In the genomic region with DNA sequence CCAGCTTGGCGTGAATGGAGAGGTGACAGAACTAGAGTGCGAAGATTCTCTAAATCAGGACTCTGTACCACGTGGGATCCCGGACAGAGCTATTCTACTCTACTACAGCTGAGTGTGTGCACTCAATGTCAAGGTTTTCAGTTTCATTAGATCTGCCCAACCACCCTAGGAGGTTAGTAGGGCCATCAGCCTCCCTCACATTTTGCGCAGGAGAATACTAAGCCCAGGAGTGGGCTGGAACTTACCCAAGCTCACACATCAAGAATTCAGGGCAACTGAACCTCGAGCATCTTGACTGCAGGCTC, we compare ENCODE assay signal across 17 cellular contexts.
"Had no signal": no experiment of that assay in that cellular context is flagged by ENCODE, and none has a peak within 500 bp of the region (broad histone marks: within the 10 kb centered on the region; RNA-seq: fewer than 3 reads in every experiment).

No MANE protein-coding gene starts in this region.

- H3K36me3 ChIP-seq: adrenal gland, spleen, upper lobe of right lung had no signal

- H3K4me2 ChIP-seq: hepatocyte had no signal

- H3K27me3 ChIP-seq: adrenal gland, hepatocyte, upper lobe of right lung had no signal

- H3K27ac Mint-ChIP-seq: activated B cell treated with CpG ODN at 0.5 μM for 24 hours; activated CD8-positive, alpha-beta T cell treated with anti-CD3 and anti-CD28 coated beads for 36 hours; activated naive CD4-positive, alpha-beta T cell treated with anti-CD3 and anti-CD28 coated beads, Interleukin-2, amount 50 U/mL, for 72 hours; effector memory CD8-positive, alpha-beta T cell; natural killer cell; stimulated activated naive B cell treated with anti-CD40 and anti-IgM and Interleukin-4, amounts not matched to agents 10 μg/mL and 1 μg/mL and 100 μg/mL, for 72 hours; T-cell had no signal

- H3K27ac ChIP-seq: adrenal gland, foreskin keratinocyte, spleen, upper lobe of right lung had no signal

- H3K9me3 ChIP-seq: adrenal gland, spleen, upper lobe of right lung had no signal

- H3K4me1 Mint-ChIP-seq: natural killer cell; stimulated activated naive B cell treated with anti-CD40 and anti-IgM and Interleukin-4, amounts not matched to agents 10 μg/mL and 1 μg/mL and 100 μg/mL, for 72 hours; T-cell had no signal

- H2AFZ ChIP-seq: hepatocyte had no signal

- H3K4me1 ChIP-seq: adrenal gland, foreskin keratinocyte, upper lobe of right lung had no signal

- H3K36me3 Mint-ChIP-seq: activated naive CD4-positive, alpha-beta T cell treated with anti-CD3 and anti-CD28 coated beads, Interleukin-2, amount 50 U/mL, for 72 hours; natural killer cell; stimulated activated naive B cell treated with anti-CD40 and anti-IgM and Interleukin-4, amounts not matched to agents 10 μg/mL and 1 μg/mL and 100 μg/mL, for 72 hours; T-cell had no signal

- H3K4me3 Mint-ChIP-seq: activated B cell treated with CpG ODN at 0.5 μM for 24 hours; activated CD8-positive, alpha-beta T cell treated with anti-CD3 and anti-CD28 coated beads for 36 hours; effector memory CD8-positive, alpha-beta T cell; natural killer cell; stimulated activated naive B cell treated with anti-CD40 and anti-IgM and Interleukin-4, amounts not matched to agents 10 μg/mL and 1 μg/mL and 100 μg/mL, for 72 hours; T-cell had no signal

- H3K9me3 Mint-ChIP-seq: activated B cell treated with CpG ODN at 0.5 μM for 24 hours; activated CD8-positive, alpha-beta T cell treated with anti-CD3 and anti-CD28 coated beads for 36 hours; activated naive CD4-positive, alpha-beta T cell treated with anti-CD3 and anti-CD28 coated beads, Interleukin-2, amount 50 U/mL, for 72 hours; effector memory CD8-positive, alpha-beta T cell; natural killer cell; stimulated activated naive B cell treated with anti-CD40 and anti-IgM and Interleukin-4, amounts not matched to agents 10 μg/mL and 1 μg/mL and 100 μg/mL, for 72 hours; T-cell had no signal

- H3K79me2 ChIP-seq: hepatocyte had no signal

- DNase-seq: activated B cell treated with CpG ODN at 0.5 μM for 24 hours; activated CD4-positive, alpha-beta T cell treated with anti-CD3 and anti-CD28 coated beads for 4 hours; activated CD8-positive, alpha-beta T cell treated with anti-CD3 and anti-CD28 coated beads for 36 hours; activated gamma-delta T cell treated with Interleukin-2 at 50 U/mL for 16 hours; activated T-cell treated with anti-CD3 and anti-CD28 coated beads, Interleukin-2, amount 50 U/mL, for 48 hours; effector memory CD8-positive, alpha-beta T cell; mesendoderm; natural killer cell; posterior cingulate gyrus; stimulated activated naive B cell treated with anti-CD40 and anti-IgM and Interleukin-4, amounts not matched to agents 10 μg/mL and 1 μg/mL and 100 μg/mL, for 72 hours; T-cell; upper lobe of right lung had no signal

- ATAC-seq: activated CD8-positive, alpha-beta T cell treated with anti-CD3 and anti-CD28 coated beads for 36 hours; effector memory CD8-positive, alpha-beta T cell; natural killer cell; T-cell had no signal

- H3K4me3 ChIP-seq: adrenal gland, hepatocyte, spleen, upper lobe of right lung had no signal

- H3K27me3 Mint-ChIP-seq: activated CD8-positive, alpha-beta T cell treated with anti-CD3 and anti-CD28 coated beads for 36 hours had no signal
